In the genomic region with DNA sequence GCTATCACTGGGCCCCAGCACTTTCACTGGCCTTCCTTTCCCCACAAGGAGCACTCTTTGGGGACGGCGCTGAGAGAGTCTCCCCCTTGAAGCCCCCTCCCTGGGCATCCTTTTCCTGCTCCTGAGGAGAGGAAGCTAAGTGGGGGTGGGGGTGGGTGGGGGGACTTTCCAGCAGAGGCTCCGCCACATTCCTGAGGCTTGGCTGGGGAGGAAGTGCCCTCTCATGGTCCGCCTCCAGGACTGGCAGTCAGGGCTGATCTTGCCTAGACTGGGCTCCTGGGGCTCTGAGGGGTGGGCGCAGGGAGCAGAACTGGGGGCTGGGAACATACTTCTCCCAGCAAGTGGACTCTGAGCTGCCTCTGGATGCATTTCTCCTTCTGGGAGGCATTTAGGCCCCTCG, we compare ENCODE assay signal across 28 cellular contexts.
A peak's percentile ranks its signal among the peaks of the same experiment; 100 is the strongest.
DNase-seq lines count a peak whose midpoint lies in the region; ATAC-seq and TF ChIP-seq lines count a peak whose summit lies in the region.
"Had no signal": no experiment of that assay in that cellular context is flagged by ENCODE, and none has a peak within 500 bp of the region (broad histone marks: within the 10 kb centered on the region; RNA-seq: fewer than 3 reads in every experiment).

No MANE protein-coding gene starts in this region.

- TF ChIP-seq POLR2A in breast epithelium (IDR thresholded peaks at IDR 0.05) (no peak), sigmoid colon (IDR thresholded peaks at IDR 0.05) (no peak), vagina (IDR thresholded peaks at IDR 0.05) (no peak)

- H3K4me1 ChIP-seq in breast epithelium, result no peaks in the 10 kb centered on the region
- H3K4me1 ChIP-seq in sigmoid colon, result peaks cover 0 to 100% (median 97%) of the 10 kb centered on the region in 4 donors
- peaks cover 41% of the 10 kb centered on the region for H3K4me1 ChIP-seq in vagina
- H3K4me1 ChIP-seq: HAP-1 had no signal

- no peak overlapping the region for H3K27ac Mint-ChIP-seq in MCF 10A (ENCODE audit: low read depth, unreplicated experiment)
- H3K27ac Mint-ChIP-seq: activated CD8-positive, alpha-beta memory T cell treated with anti-CD3 and anti-CD28 coated beads, Interleukin-2, amount 10 ng/mL, durations not matched to agents 7 days and 5 days; activated naive CD8-positive, alpha-beta T cell treated with anti-CD3 and anti-CD28 coated beads, Interleukin-2, amount 50 U/mL, for 24 hours; activated T-cell treated with anti-CD3 and anti-CD28 coated beads, Interleukin-2, amount 50 U/mL, for 72 hours; CD4-positive, CD25-positive, alpha-beta regulatory T cell; memory B cell; T-helper 17 cell had no signal

- H3K36me3 ChIP-seq in breast epithelium (no peaks in the 10 kb centered on the region), sigmoid colon (peaks cover 6 to 81% (median 24%) of the 10 kb centered on the region in 4 donors), vagina (peaks cover 0 to 12% of the 10 kb centered on the region in 2 donors)
- H3K36me3 ChIP-seq: HAP-1, right atrium auricular region had no signal

- no peaks in the 10 kb centered on the region for H3K27me3 ChIP-seq in breast epithelium
- H3K27me3 ChIP-seq in sigmoid colon, result no peaks in the 10 kb centered on the region
- H3K27me3 ChIP-seq in vagina, result no peaks in the 10 kb centered on the region
- H3K27me3 ChIP-seq: hepatocyte, right atrium auricular region had no signal

- POLR2A ChIA-PET in MCF 10A (lab: Yijun Ruan, JAX), result no interaction called here

- 86 to 92% methylated on average over 6 of the region's 6 CpGs for WGBS in sigmoid colon, 2 donors

- peaks cover 26% of the 10 kb centered on the region for H3K27me3 Mint-ChIP-seq in MCF 10A (ENCODE audit: insufficient read depth, unreplicated experiment)

- peaks cover 15% of the 10 kb centered on the region for H3K4me1 Mint-ChIP-seq in MCF 10A (ENCODE audit: insufficient read depth, unreplicated experiment)
- H3K4me1 Mint-ChIP-seq: activated CD8-positive, alpha-beta memory T cell treated with anti-CD3 and anti-CD28 coated beads, Interleukin-2, amount 10 ng/mL, durations not matched to agents 7 days and 5 days; activated naive CD8-positive, alpha-beta T cell treated with anti-CD3 and anti-CD28 coated beads, Interleukin-2, amount 50 U/mL, for 24 hours; CD4-positive, CD25-positive, alpha-beta regulatory T cell; central memory CD8-positive, alpha-beta T cell; memory B cell had no signal

- CTCF ChIA-PET in MCF 10A (lab: Yijun Ruan, JAX), result interaction anchor here (1.1 kb wide), 1 partner anchor 30 kb away, joined by 3 read pairs; no protein-coding TSS in a partner anchor

- H3K36me3 Mint-ChIP-seq in MCF 10A (ENCODE audit: insufficient read depth, unreplicated experiment), result no peaks in the 10 kb centered on the region
- H3K36me3 Mint-ChIP-seq: activated CD8-positive, alpha-beta memory T cell treated with anti-CD3 and anti-CD28 coated beads, Interleukin-2, amount 10 ng/mL, durations not matched to agents 7 days and 5 days; CD4-positive, CD25-positive, alpha-beta regulatory T cell; memory B cell had no signal

- H3K27ac ChIP-seq in breast epithelium (peak overlapping the region; percentile 36 to 66), sigmoid colon (peak overlapping the region; percentile 89 to 98 (median 94)), vagina (peak overlapping the region; percentile 24)
- H3K27ac ChIP-seq: 22Rv1, hepatocyte, parathyroid adenoma, right atrium auricular region had no signal

- no peak for DNase-seq in breast epithelium (ENCODE audit: low spot score in 2 of 2)
- DNase-seq in MCF 10A (ENCODE audit: unreplicated experiment), result no peak
- DNase-seq in kidney tubule cell (ENCODE audit: low spot score), result peak; percentile 26
- DNase-seq in sigmoid colon, result no peak
- no peak for DNase-seq in vagina (ENCODE audit: extremely low spot score in 2 of 2)
- no peak for DNase-seq in GM10266 (ENCODE audit: extremely low spot score)
- DNase-seq in head of caudate nucleus, result no peak
- DNase-seq: activated CD4-positive, alpha-beta T cell treated with anti-CD3 and anti-CD28 coated beads, Interleukin-2, amount 50 U/mL, for 4 hours; activated CD8-positive, alpha-beta memory T cell treated with anti-CD3 and anti-CD28 coated beads, Interleukin-2, amount 10 ng/mL, durations not matched to agents 7 days and 5 days; activated naive CD8-positive, alpha-beta T cell treated with anti-CD3 and anti-CD28 coated beads, Interleukin-2, amount 50 U/mL, for 24 hours; activated T-cell treated with anti-CD3 and anti-CD28 coated beads, Interleukin-2, amount 50 U/mL, for 72 hours; CD4-positive, CD25-positive, alpha-beta regulatory T cell; DND-41; NCI-H2029; PC-3; stimulated activated CD4-positive, alpha-beta T cell treated with anti-CD3 and anti-CD28 coated beads, Interleukin-2, amount 100 ng/mL, for 48 hours; T-helper 17 cell had no signal

- TF ChIP-seq CTCF in breast epithelium (IDR thresholded peaks at IDR 0.05), result no peak
- TF ChIP-seq CTCF in MCF 10A (IDR thresholded peaks at IDR 0.05; ENCODE audit: unreplicated experiment), result no peak
- TF ChIP-seq CTCF in sigmoid colon (IDR thresholded peaks at IDR 0.05), result no peak
- TF ChIP-seq CTCF in vagina (IDR thresholded peaks at IDR 0.05), result no peak
- no peak for TF ChIP-seq CTCF in GM10266 (IDR thresholded peaks at IDR 0.05; ENCODE audit: control insufficient read depth, insufficient read depth, low read depth, missing control alignments)

- no peak overlapping the region for H3K4me3 ChIP-seq in breast epithelium
- no peak overlapping the region for H3K4me3 ChIP-seq in sigmoid colon
- H3K4me3 ChIP-seq in vagina, result no peak overlapping the region
- H3K4me3 ChIP-seq: HAP-1, hepatocyte, right atrium auricular region had no signal

- H3K9me3 Mint-ChIP-seq in MCF 10A (ENCODE audit: unreplicated experiment), result no peaks in the 10 kb centered on the region
- H3K9me3 Mint-ChIP-seq: activated naive CD8-positive, alpha-beta T cell treated with anti-CD3 and anti-CD28 coated beads, Interleukin-2, amount 50 U/mL, for 24 hours; activated T-cell treated with anti-CD3 and anti-CD28 coated beads, Interleukin-2, amount 50 U/mL, for 72 hours; CD4-positive, CD25-positive, alpha-beta regulatory T cell; central memory CD8-positive, alpha-beta T cell; memory B cell had no signal

- no TSS peak for BruUV-seq in MCF 10A (replicated peaks; lab: Mats Ljungman, UMichigan)

- H3K4me3 Mint-ChIP-seq in MCF 10A (ENCODE audit: unreplicated experiment), result no peak overlapping the region
- H3K4me3 Mint-ChIP-seq: activated CD8-positive, alpha-beta memory T cell treated with anti-CD3 and anti-CD28 coated beads, Interleukin-2, amount 10 ng/mL, durations not matched to agents 7 days and 5 days; activated naive CD8-positive, alpha-beta T cell treated with anti-CD3 and anti-CD28 coated beads, Interleukin-2, amount 50 U/mL, for 24 hours; activated T-cell treated with anti-CD3 and anti-CD28 coated beads, Interleukin-2, amount 50 U/mL, for 72 hours; CD4-positive, CD25-positive, alpha-beta regulatory T cell; central memory CD8-positive, alpha-beta T cell; memory B cell; T-helper 17 cell had no signal

- no peak for TF ChIP-seq EP300 in sigmoid colon (IDR thresholded peaks at IDR 0.05)

- H3K9me3 ChIP-seq in breast epithelium (no peaks in the 10 kb centered on the region), sigmoid colon (no peaks in the 10 kb centered on the region), vagina (no peaks in the 10 kb centered on the region)
- H3K9me3 ChIP-seq: HAP-1, right atrium auricular region had no signal

- ATAC-seq in GM19035 (IDR thresholded peaks at IDR 0.05; ENCODE audit: unreplicated experiment), result no peak
- ATAC-seq: activated CD4-positive, CD25-positive, alpha-beta regulatory T cell treated with anti-CD3 and anti-CD28 coated beads, Interleukin-2, amount 50 U/mL, for 24 hours; activated CD8-positive, alpha-beta memory T cell treated with anti-CD3 and anti-CD28 coated beads, Interleukin-2, amount 10 ng/mL, durations not matched to agents 7 days and 5 days; activated naive CD8-positive, alpha-beta T cell treated with anti-CD3 and anti-CD28 coated beads, Interleukin-2, amount 50 U/mL, for 24 hours; activated T-cell treated with anti-CD3 and anti-CD28 coated beads, Interleukin-2, amount 50 U/mL, for 72 hours; HepG2; PC-3; Right ventricle myocardium inferior; T-helper 17 cell had no signal

- intact Hi-C loops in breast epithelium (cut with DNase I; ENCODE audit: low total_unique reads), result no loop called here
- intact Hi-C loops in MCF 10A (cut with micrococcal nuclease), result no loop called here
- intact Hi-C loops in sigmoid colon (cut with DNase I), result no loop called here
- intact Hi-C loops in vagina (cut with DNase I), result no loop called here
- intact Hi-C loops in head of caudate nucleus (cut with DNase I), result no loop called here

Comparison
In these comparisons a context has a peak if more than half of its experiments do, and no peak if none do; other contexts are left out.
1. H3K27ac ChIP-seq: peak in every context shown above with its lines; median percentile 94 in sigmoid colon; 51 in breast epithelium; 24 in vagina.